Comparison of ENCODE assay signal across 7 cellular contexts in the genomic region with DNA sequence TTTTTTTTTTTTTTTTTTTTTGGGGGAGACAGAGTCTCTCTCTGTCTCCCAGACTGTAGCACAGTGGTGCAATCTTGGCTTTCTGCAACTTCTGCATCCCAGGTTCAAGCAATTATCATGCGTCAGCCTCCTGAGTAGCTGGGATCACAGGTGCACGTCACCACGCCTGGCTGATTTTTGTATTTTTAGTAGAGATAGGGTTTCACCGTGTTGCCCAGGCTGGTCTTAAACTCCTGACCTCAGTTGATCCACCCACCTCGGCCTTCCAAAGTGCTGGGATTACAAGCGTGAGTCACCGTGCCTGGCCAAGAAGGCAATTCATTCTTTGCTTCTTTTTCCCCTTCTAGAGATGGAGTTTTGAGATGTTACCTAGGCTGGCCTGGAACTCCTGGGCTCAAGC.
DNase-seq lines count a peak whose midpoint lies in the region; ATAC-seq, FAIRE-seq and TF ChIP-seq lines count a peak whose summit lies in the region.
"Not testable (repeated sequence)": the region's sequence is repeated elsewhere in the genome, so short reads cannot be mapped to it uniquely, and the experiment has no call there.

No MANE protein-coding gene starts in this region.

- H2AFZ ChIP-seq in astrocyte (ENCODE audit: low read depth, low read length) = not testable (repeated sequence)

- H3K4me3 ChIP-seq in astrocyte (ENCODE audit: insufficient read depth, low read depth, low read length); psoas muscle: not testable (repeated sequence)

- not testable (repeated sequence) for H3K4me2 ChIP-seq in astrocyte (ENCODE audit: low read length)

- WGBS in psoas muscle, 3 donors = 43 to 74% (median 45%) methylated on average over 7 of the region's 7 CpGs

- not testable (repeated sequence) for H3K27ac Mint-ChIP-seq in astrocyte (ENCODE audit: unreplicated experiment)

- peaks cover 81% of the 10 kb centered on the region for H4K20me1 ChIP-seq in astrocyte (ENCODE audit: insufficient read depth, low read length)

- not testable (repeated sequence) for H3K9ac ChIP-seq in astrocyte (ENCODE audit: low read length)

- not testable (repeated sequence) for H3K4me3 Mint-ChIP-seq in astrocyte (ENCODE audit: unreplicated experiment)

- intact Hi-C loops in psoas muscle (cut with DNase I) = not testable (repeated sequence)

- H3K27me3 Mint-ChIP-seq in astrocyte (ENCODE audit: low read depth, unreplicated experiment) = not testable (repeated sequence)

- not testable (repeated sequence) for H3K4me1 Mint-ChIP-seq in astrocyte (ENCODE audit: low read depth, unreplicated experiment)

- H3K36me3 Mint-ChIP-seq in astrocyte (ENCODE audit: low read depth, unreplicated experiment) = not testable (repeated sequence)

- peaks cover 74% of the 10 kb centered on the region for H3K79me2 ChIP-seq in astrocyte (ENCODE audit: insufficient read depth, low read length)

- CTCF ChIA-PET in RWPE1 (lab: Yijun Ruan, JAX) = not testable (repeated sequence)

- H3K4me1 ChIP-seq in astrocyte (ENCODE audit: insufficient read depth, low read length); psoas muscle: not testable (repeated sequence)

- not testable (repeated sequence) for H3K36me3 ChIP-seq in astrocyte (ENCODE audit: insufficient read depth, low read length); psoas muscle (ENCODE audit: insufficient read depth in 1 of 2, low read depth in 1 of 2)

- FAIRE-seq in astrocyte (lab: Jason Lieb, UNC) = not testable (repeated sequence)

- POLR2A ChIA-PET in RWPE1 (lab: Yijun Ruan, JAX; ENCODE audit: low non-redundant PET) = not testable (repeated sequence)

- DNase-seq in M059J (ENCODE audit: low read depth) (peak; percentile 64), astrocyte (ENCODE audit: low read depth) (peak; percentile 22), left kidney (ENCODE audit: low read depth, low spot score) (peak; percentile 60)
- not testable (repeated sequence) for DNase-seq in RWPE1 (ENCODE audit: low spot score); epithelial cell of prostate (ENCODE audit: low read depth, low spot score); psoas muscle

- ATAC-seq in psoas muscle = peak in 3 of 4 donors; percentile 51 to 63 (median 58)

- H3K27ac ChIP-seq in C4-2B (peak overlapping the region; percentile 43), RWPE1 (peak overlapping the region; percentile 30; the same call in 1 of the 2 replicates), epithelial cell of prostate (peak overlapping the region; percentile 61)
- H3K27ac ChIP-seq in astrocyte (ENCODE audit: low read depth, low read length); psoas muscle: not testable (repeated sequence)

- not testable (repeated sequence) for H3K9me3 ChIP-seq in astrocyte (ENCODE audit: insufficient read depth, low read depth, low read length); psoas muscle

- H3K9me3 Mint-ChIP-seq in astrocyte (ENCODE audit: unreplicated experiment) = not testable (repeated sequence)

- TF ChIP-seq CTCF in C4-2B (conservative IDR thresholded peaks at IDR 0.05); RWPE1 (conservative IDR thresholded peaks at IDR 0.05; ENCODE audit: low read depth); astrocyte (IDR thresholded peaks at IDR 0.05; ENCODE audit: insufficient read depth, low read depth, low read length); psoas muscle (IDR thresholded peaks at IDR 0.05): not testable (repeated sequence)

- H3K27me3 ChIP-seq in astrocyte (ENCODE audit: insufficient read depth, low read length); psoas muscle (ENCODE audit: insufficient read depth in 3 of 3, low read length in 2 of 3): not testable (repeated sequence)
